1 cellular context compared by ENCODE assay signal in the genomic region with DNA sequence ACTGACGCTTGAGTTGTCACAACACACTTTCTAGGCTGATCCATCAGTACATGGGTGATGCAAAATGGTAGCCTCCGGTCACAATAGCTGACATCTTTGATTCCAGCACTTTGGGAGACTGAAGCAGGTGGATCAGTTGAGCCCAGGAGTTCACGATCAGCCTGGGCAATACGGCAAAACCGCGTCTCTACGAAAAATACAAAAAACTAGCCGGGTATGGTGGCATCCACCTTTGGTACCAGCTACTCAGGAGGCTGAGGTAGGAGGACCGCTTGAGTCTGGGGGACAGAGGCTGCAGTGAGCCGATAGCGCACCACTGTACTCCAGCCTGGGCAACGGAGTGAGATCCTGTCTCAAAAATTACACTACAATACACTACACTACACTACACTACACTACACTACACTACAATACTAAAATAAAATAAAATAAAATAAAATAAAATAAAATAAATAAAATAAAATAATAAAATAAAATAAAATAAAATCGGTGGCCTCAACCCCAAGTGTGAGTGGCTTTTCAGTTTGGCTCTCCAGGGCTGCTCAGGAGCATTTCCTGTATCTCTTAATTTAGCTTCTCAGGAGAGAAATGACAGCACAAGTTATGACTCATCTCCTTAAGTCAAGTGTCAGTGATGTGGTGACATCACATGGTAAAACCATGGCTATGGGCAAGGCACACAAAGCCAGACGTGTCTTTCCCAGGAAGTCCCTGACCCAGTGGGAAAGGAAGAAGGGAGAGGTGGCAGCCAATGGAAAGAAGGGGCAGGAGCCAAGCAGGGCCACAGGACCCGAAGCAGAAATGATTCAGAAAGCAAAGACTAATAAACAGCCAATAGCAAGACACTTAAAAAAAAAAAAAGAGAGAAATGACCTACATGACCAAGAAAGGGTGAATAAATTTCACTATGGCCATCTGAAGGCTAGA.
A peak's percentile ranks its signal among the peaks of the same experiment; 100 is the strongest.
TF ChIP-seq lines count a peak whose summit lies in the region.

No MANE protein-coding gene starts in this region.

TF ChIP-seq in K562, 482 proteins besides CTCF, POLR2A, EP300 and RAD21 (continued from another document):
- TF ChIP-seq, protein P1, sequence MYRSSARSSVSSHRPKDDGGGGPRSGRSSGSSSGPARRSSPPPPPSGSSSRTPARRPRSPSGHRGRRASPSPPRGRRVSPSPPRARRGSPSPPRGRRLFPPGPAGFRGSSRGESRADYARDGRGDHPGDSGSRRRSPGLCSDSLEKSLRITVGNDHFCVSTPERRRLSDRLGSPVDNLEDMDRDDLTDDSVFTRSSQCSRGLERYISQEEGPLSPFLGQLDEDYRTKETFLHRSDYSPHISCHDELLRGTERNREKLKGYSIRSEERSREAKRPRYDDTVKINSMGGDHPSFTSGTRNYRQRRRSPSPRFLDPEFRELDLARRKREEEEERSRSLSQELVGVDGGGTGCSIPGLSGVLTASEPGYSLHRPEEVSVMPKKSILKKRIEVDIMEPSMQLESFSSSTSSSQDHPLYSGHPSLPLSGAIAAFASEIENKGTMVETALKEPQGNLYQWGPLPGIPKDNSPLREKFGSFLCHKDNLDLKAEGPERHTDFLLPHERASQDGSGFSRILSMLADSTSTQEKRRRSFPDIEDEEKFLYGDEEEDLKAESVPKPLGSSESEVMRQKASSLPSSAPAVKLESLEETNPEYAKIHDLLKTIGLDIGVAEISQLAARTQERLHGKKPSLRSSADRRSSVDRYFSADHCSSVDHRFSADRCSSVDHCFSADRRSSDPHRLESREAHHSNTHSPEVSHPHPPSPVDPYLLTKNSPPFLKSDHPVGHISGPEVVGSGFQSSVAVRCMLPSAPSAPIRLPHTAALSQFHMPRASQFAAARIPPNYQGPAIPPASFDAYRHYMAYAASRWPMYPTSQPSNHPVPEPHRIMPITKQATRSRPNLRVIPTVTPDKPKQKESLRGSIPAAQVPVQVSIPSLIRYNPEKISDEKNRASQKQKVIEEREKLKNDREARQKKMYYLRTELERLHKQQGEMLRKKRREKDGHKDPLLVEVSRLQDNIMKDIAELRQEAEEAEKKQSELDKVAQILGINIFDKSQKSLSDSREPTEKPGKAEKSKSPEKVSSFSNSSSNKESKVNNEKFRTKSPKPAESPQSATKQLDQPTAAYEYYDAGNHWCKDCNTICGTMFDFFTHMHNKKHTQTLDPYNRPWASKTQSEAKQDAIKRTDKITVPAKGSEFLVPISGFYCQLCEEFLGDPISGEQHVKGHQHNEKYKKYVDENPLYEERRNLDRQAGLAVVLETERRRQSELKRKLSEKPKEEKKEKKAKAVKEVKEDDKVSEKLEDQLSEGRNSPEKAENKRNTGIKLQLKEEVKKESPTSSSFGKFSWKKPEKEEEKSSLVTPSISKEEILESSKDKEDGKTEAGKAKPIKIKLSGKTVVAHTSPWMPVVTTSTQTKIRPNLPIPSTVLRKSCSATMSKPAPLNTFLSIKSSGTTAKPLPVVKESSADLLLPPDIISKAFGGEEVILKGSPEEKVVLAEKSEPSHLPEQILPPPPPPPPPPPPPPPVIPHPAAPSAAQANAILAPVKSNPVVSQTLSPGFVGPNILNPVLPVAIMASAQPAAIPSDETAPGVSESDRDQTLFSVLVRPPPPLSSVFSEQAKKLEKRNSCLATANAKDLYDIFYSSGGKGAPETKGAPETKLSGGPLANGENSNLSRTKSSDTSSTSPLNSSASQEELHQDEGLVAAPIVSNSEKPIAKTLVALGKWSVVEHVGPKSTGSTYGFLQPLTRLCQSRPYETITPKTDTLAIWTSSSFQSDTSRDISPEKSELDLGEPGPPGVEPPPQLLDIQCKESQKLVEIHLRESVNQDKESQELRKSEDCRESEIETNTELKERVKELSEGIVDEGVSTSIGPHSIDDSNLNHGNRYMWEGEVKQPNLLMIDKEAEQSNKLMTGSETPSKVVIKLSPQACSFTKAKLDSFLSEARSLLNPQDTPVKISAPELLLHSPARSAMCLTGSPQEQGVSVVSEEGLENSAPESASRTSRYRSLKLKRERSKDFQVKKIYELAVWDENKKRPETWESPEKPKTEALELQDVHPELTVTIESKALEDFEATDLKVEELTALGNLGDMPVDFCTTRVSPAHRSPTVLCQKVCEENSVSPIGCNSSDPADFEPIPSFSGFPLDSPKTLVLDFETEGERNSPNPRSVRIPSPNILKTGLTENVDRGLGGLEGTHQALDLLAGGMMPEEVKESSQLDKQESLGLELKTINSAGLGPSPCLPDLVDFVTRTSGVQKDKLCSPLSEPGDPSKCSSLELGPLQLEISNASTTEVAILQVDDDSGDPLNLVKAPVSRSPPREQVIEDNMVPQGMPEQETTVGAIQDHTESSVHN (IDR thresholded peaks at IDR 0.05; ENCODE audit: borderline replicate concordance in 1 of 2, low read depth in 1 of 2), result peak in 1 of 2 experiments; percentile 41; a peak in 1 of 4 replicates
- TF ChIP-seq CREM (IDR thresholded peaks at IDR 0.05; ENCODE audit: low read depth) (peak; percentile 86), JUNB (CRISPR knock-in tag; conservative IDR thresholded peaks at IDR 0.05) (peak; percentile 88), SMAD2 (IDR thresholded peaks at IDR 0.05; ENCODE audit: low read depth, low read length) (no peak), CREB1 (IDR thresholded peaks at IDR 0.05) (peak; percentile 50; the same call in 1 of the 2 replicates), CREB1 (CRISPR knock-in tag; IDR thresholded peaks at IDR 0.05) (no peak), ATF7 (IDR thresholded peaks at IDR 0.05) (peak; percentile 69), PML (IDR thresholded peaks at IDR 0.05; ENCODE audit: low read length) (no peak), JUN (IDR thresholded peaks at IDR 0.05; ENCODE audit: borderline replicate concordance, low read depth, low read length) (peak; percentile 93), JUN (CRISPR knock-in tag; IDR thresholded peaks at IDR 0.05; ENCODE audit: borderline replicate concordance) (no peak), NRF1 (conservative IDR thresholded peaks at IDR 0.05 in 1 of 2, IDR thresholded peaks at IDR 0.05 in 1 of 2) (peak in 1 of 2 experiments; percentile 16; a peak in 2 of 4 replicates), ATF1 (CRISPR knock-in tag; IDR thresholded peaks at IDR 0.05) (no peak), ATF1 (tag; IDR thresholded peaks at IDR 0.05) (peak; percentile 59), U2AF1 (optimal IDR thresholded peaks at IDR 0.05; ENCODE audit: low read depth, low read length) (no peak), POLR2AphosphoS5 (IDR thresholded peaks at IDR 0.05; ENCODE audit: control insufficient read depth, insufficient read depth, low read depth, low read length) (no peak), TRIM28 (IDR thresholded peaks at IDR 0.05) (no peak), NR2C2 (CRISPR knock-in tag; IDR thresholded peaks at IDR 0.05) (no peak), NR2C2 (tag; IDR thresholded peaks at IDR 0.05) (peak; percentile 40; the same call in 1 of the 2 replicates), ZNF589 (CRISPR knock-in tag; IDR thresholded peaks at IDR 0.05; ENCODE audit: low read depth) (peak; percentile 59; the same call in 1 of the 2 replicates)
- TF ChIP-seq, protein P2, sequence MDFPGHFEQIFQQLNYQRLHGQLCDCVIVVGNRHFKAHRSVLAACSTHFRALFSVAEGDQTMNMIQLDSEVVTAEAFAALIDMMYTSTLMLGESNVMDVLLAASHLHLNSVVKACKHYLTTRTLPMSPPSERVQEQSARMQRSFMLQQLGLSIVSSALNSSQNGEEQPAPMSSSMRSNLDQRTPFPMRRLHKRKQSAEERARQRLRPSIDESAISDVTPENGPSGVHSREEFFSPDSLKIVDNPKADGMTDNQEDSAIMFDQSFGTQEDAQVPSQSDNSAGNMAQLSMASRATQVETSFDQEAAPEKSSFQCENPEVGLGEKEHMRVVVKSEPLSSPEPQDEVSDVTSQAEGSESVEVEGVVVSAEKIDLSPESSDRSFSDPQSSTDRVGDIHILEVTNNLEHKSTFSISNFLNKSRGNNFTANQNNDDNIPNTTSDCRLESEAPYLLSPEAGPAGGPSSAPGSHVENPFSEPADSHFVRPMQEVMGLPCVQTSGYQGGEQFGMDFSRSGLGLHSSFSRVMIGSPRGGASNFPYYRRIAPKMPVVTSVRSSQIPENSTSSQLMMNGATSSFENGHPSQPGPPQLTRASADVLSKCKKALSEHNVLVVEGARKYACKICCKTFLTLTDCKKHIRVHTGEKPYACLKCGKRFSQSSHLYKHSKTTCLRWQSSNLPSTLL (IDR thresholded peaks at IDR 0.05), result no peak
- TF ChIP-seq, protein P3, sequence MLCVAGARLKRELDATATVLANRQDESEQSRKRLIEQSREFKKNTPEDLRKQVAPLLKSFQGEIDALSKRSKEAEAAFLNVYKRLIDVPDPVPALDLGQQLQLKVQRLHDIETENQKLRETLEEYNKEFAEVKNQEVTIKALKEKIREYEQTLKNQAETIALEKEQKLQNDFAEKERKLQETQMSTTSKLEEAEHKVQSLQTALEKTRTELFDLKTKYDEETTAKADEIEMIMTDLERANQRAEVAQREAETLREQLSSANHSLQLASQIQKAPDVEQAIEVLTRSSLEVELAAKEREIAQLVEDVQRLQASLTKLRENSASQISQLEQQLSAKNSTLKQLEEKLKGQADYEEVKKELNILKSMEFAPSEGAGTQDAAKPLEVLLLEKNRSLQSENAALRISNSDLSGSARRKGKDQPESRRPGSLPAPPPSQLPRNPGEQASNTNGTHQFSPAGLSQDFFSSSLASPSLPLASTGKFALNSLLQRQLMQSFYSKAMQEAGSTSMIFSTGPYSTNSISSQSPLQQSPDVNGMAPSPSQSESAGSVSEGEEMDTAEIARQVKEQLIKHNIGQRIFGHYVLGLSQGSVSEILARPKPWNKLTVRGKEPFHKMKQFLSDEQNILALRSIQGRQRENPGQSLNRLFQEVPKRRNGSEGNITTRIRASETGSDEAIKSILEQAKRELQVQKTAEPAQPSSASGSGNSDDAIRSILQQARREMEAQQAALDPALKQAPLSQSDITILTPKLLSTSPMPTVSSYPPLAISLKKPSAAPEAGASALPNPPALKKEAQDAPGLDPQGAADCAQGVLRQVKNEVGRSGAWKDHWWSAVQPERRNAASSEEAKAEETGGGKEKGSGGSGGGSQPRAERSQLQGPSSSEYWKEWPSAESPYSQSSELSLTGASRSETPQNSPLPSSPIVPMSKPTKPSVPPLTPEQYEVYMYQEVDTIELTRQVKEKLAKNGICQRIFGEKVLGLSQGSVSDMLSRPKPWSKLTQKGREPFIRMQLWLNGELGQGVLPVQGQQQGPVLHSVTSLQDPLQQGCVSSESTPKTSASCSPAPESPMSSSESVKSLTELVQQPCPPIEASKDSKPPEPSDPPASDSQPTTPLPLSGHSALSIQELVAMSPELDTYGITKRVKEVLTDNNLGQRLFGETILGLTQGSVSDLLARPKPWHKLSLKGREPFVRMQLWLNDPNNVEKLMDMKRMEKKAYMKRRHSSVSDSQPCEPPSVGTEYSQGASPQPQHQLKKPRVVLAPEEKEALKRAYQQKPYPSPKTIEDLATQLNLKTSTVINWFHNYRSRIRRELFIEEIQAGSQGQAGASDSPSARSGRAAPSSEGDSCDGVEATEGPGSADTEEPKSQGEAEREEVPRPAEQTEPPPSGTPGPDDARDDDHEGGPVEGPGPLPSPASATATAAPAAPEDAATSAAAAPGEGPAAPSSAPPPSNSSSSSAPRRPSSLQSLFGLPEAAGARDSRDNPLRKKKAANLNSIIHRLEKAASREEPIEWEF (CRISPR knock-in tag; IDR thresholded peaks at IDR 0.05), result no peak
- TF ChIP-seq, protein P4, sequence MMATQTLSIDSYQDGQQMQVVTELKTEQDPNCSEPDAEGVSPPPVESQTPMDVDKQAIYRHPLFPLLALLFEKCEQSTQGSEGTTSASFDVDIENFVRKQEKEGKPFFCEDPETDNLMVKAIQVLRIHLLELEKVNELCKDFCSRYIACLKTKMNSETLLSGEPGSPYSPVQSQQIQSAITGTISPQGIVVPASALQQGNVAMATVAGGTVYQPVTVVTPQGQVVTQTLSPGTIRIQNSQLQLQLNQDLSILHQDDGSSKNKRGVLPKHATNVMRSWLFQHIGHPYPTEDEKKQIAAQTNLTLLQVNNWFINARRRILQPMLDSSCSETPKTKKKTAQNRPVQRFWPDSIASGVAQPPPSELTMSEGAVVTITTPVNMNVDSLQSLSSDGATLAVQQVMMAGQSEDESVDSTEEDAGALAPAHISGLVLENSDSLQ (IDR thresholded peaks at IDR 0.05), result peak; percentile 74
- TF ChIP-seq, protein P5, sequence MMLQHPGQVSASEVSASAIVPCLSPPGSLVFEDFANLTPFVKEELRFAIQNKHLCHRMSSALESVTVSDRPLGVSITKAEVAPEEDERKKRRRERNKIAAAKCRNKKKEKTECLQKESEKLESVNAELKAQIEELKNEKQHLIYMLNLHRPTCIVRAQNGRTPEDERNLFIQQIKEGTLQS (IDR thresholded peaks at IDR 0.05), result peak; percentile 95
- TF ChIP-seq, protein P5 (CRISPR knock-in tag; conservative IDR thresholded peaks at IDR 0.05), result no peak
